23 cellular contexts compared by ENCODE assay signal in the genomic region with DNA sequence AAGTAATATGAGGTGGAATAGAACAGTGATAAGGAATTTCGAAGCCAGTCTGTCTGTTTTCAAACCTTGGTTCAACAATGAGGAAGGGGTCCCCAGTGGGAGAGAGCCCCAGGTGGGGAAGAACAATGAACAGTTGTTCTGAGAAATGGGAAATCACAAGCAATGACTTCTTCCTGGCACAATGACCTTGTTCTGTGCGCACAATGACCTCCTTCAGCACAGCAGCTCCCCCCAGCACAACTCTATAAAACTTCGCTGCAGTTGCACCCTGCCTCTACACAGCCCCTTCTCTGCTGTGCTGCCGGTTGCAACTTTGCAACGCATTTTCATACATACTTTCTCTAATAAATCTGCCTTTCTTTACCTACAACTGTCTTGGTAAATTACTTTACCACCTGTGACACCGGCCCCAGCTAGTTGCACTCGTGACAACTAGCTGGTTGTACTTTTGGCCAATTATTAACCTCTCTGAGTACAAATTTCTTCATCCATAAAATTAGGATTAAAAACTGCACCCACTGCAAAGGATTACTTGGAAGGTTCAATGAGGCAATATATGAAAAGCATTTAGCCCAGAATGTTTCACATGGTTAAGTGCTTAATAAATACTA. TPM values are rescaled to one million over a fixed set of nuclear protein-coding genes. Genes with fewer than 3 reads are reported as not detected.
DNase-seq lines count a peak whose midpoint lies in the region; ATAC-seq, FAIRE-seq and TF ChIP-seq lines count a peak whose summit lies in the region.
"Had no signal": no experiment of that assay in that cellular context is flagged by ENCODE, and none has a peak within 500 bp of the region (broad histone marks: within the 10 kb centered on the region; RNA-seq: fewer than 3 reads in every experiment).

No MANE protein-coding gene starts in this region.

- DNase-seq in SK-MEL-5 (ENCODE audit: low read depth, low spot score), result peak; percentile 98
- DNase-seq in frontal cortex (ENCODE audit: low spot score in 2 of 2), result no peak
- peak in 1 of 3 donors; percentile 30 for DNase-seq in mucosa of descending colon
- no peak for DNase-seq in smooth muscle cell (lab: John Stamatoyannopoulos, UW; ENCODE audit: unreplicated experiment)
- no peak for DNase-seq in neural progenitor cell (ENCODE audit: low spot score)
- DNase-seq in 8988T, result no peak
- DNase-seq in DMS53 treated with DMSO at 0.1 percent for 48 hours (lab: John Stamatoyannopoulos, UW; ENCODE audit: unreplicated experiment), result no peak
- no peak for DNase-seq in HuH-7 (ENCODE audit: low spot score)
- DNase-seq: activated CD4-positive, alpha-beta T cell treated with anti-CD3 and anti-CD28 coated beads, Interleukin-2, amount 10 ng/mL, durations not matched to agents 24 days and 14 days; activated naive CD8-positive, alpha-beta T cell treated with anti-CD3 and anti-CD28 coated beads, Interleukin-2, amount 10 ng/mL, durations not matched to agents 7 days and 5 days; CD4-positive, alpha-beta memory T cell; cortex of kidney; GOT3; MM.1S; NCI-H146; NCI-H526; retina; Right ventricle myocardium superior had no signal

- H2AFZ ChIP-seq in smooth muscle cell (ENCODE audit: low read depth), result no peak overlapping the region
- H2AFZ ChIP-seq in neural progenitor cell (replicated peaks), result no peak overlapping the region

- H3K27me3 ChIP-seq in smooth muscle cell (ENCODE audit: low read depth) (peaks cover 34% of the 10 kb centered on the region), neural progenitor cell (no peaks in the 10 kb centered on the region)

- no peak overlapping the region for H3K27ac Mint-ChIP-seq in neural progenitor cell
- H3K27ac Mint-ChIP-seq: activated CD4-positive, alpha-beta T cell treated with anti-CD3 and anti-CD28 coated beads, Interleukin-2, amount 10 ng/mL, durations not matched to agents 24 days and 14 days; activated naive CD8-positive, alpha-beta T cell treated with anti-CD3 and anti-CD28 coated beads, Interleukin-2, amount 10 ng/mL, durations not matched to agents 7 days and 5 days; activated T-helper 2 cell treated with anti-CD3 and anti-CD28 coated beads, Interferon-gamma antibody, Interleukin-2, Interleukin-4, amounts not matched to agents 10 μg/mL and 5 μg/mL and 100 μg/mL, durations not matched to agents 14 hours and 24 hours and 36 hours; mesothelial cell of epicardium had no signal

- no peak overlapping the region for H3K27ac ChIP-seq in smooth muscle cell (ENCODE audit: low read depth)
- no peak overlapping the region for H3K27ac ChIP-seq in neural progenitor cell

- H3K4me2 ChIP-seq in smooth muscle cell (no peak overlapping the region), neural progenitor cell (no peak overlapping the region)

- WGBS in smooth muscle cell (ENCODE audit: low lambda C conversion rate), result 84% methylated on average over 7 of the region's 7 CpGs

- peak; percentile 63 for FAIRE-seq in frontal cortex (lab: Jason Lieb, UNC)
- FAIRE-seq: GM12892, keratinocyte, TTC549 had no signal

- ATAC-seq in mucosa of descending colon, result peak; percentile 68

- no peak for TF ChIP-seq CTCF in mucosa of descending colon (IDR thresholded peaks at IDR 0.05)
- peak; percentile 1 for TF ChIP-seq CTCF in smooth muscle cell (IDR thresholded peaks at IDR 0.05; ENCODE audit: borderline replicate concordance, insufficient read depth, poor library complexity, severe bottlenecking)
- no peak for TF ChIP-seq CTCF in neural progenitor cell (IDR thresholded peaks at IDR 0.05)

- H3F3A ChIP-seq in smooth muscle cell (ENCODE audit: low read depth) (no peaks in the 10 kb centered on the region), neural progenitor cell (ENCODE audit: low read depth) (peaks cover 3% of the 10 kb centered on the region)

- H3K27me3 Mint-ChIP-seq in neural progenitor cell (ENCODE audit: insufficient read depth, low read depth), result no peaks in the 10 kb centered on the region

- in situ Hi-C loops in SK-MEL-5 (cut with HindIII; ENCODE audit: low pct_unique_long_range_greater_than_20kb, low sequenced_read_pairs), result no loop called here

- H3K4me1 Mint-ChIP-seq in neural progenitor cell, result peaks cover 13% of the 10 kb centered on the region
- H3K4me1 Mint-ChIP-seq: activated CD4-positive, alpha-beta T cell treated with anti-CD3 and anti-CD28 coated beads, Interleukin-2, amount 10 ng/mL, durations not matched to agents 24 days and 14 days; activated naive CD8-positive, alpha-beta T cell treated with anti-CD3 and anti-CD28 coated beads, Interleukin-2, amount 10 ng/mL, durations not matched to agents 7 days and 5 days; CD4-positive, alpha-beta memory T cell had no signal

- no peak overlapping the region for H3K4me3 Mint-ChIP-seq in neural progenitor cell
- H3K4me3 Mint-ChIP-seq: activated CD4-positive, alpha-beta T cell treated with anti-CD3 and anti-CD28 coated beads, Interleukin-2, amount 10 ng/mL, durations not matched to agents 24 days and 14 days; activated naive CD8-positive, alpha-beta T cell treated with anti-CD3 and anti-CD28 coated beads, Interleukin-2, amount 10 ng/mL, durations not matched to agents 7 days and 5 days; CD4-positive, alpha-beta memory T cell; mesothelial cell of epicardium had no signal

- H3K9me3 ChIP-seq in mucosa of descending colon (no peaks in the 10 kb centered on the region), smooth muscle cell (replicated peaks; ENCODE audit: low read depth) (no peaks in the 10 kb centered on the region), neural progenitor cell (ENCODE audit: low read depth) (no peaks in the 10 kb centered on the region)

- H3K79me2 ChIP-seq in smooth muscle cell (ENCODE audit: low read depth), result no peaks in the 10 kb centered on the region
- no peaks in the 10 kb centered on the region for H3K79me2 ChIP-seq in neural progenitor cell (ENCODE audit: low read depth)

- H3K9me3 Mint-ChIP-seq in neural progenitor cell, result no peaks in the 10 kb centered on the region
- H3K9me3 Mint-ChIP-seq: activated CD4-positive, alpha-beta T cell treated with anti-CD3 and anti-CD28 coated beads, Interleukin-2, amount 10 ng/mL, durations not matched to agents 24 days and 14 days; activated naive CD8-positive, alpha-beta T cell treated with anti-CD3 and anti-CD28 coated beads, Interleukin-2, amount 10 ng/mL, durations not matched to agents 7 days and 5 days; activated T-helper 2 cell treated with anti-CD3 and anti-CD28 coated beads, Interferon-gamma antibody, Interleukin-2, Interleukin-4, amounts not matched to agents 10 μg/mL and 5 μg/mL and 100 μg/mL, durations not matched to agents 14 hours and 24 hours and 36 hours; CD4-positive, alpha-beta memory T cell; mesothelial cell of epicardium had no signal

- H3K36me3 ChIP-seq in mucosa of descending colon (ENCODE audit: low read depth), result no peaks in the 10 kb centered on the region
- H3K36me3 ChIP-seq in smooth muscle cell (ENCODE audit: low read depth), result no peaks in the 10 kb centered on the region
- no peaks in the 10 kb centered on the region for H3K36me3 ChIP-seq in neural progenitor cell

- H4K20me1 ChIP-seq in smooth muscle cell (ENCODE audit: low read depth), result no peaks in the 10 kb centered on the region
- no peaks in the 10 kb centered on the region for H4K20me1 ChIP-seq in neural progenitor cell (ENCODE audit: low read depth)

- H3K4me1 ChIP-seq in mucosa of descending colon (ENCODE audit: low read depth), result peaks cover 3% of the 10 kb centered on the region
- no peaks in the 10 kb centered on the region for H3K4me1 ChIP-seq in smooth muscle cell (ENCODE audit: low read depth)
- no peaks in the 10 kb centered on the region for H3K4me1 ChIP-seq in neural progenitor cell

- H3K9ac ChIP-seq in smooth muscle cell (ENCODE audit: low read depth), result no peak overlapping the region
- H3K9ac ChIP-seq in neural progenitor cell, result no peak overlapping the region

- intact Hi-C loops in mucosa of descending colon (cut with DNase I, micrococcal nuclease), result loop anchor here (5.0 kb wide), 2 partner anchors 156 to 161 kb away; no protein-coding TSS in a partner anchor

- H3K4me3 ChIP-seq in mucosa of descending colon, result no peak overlapping the region
- H3K4me3 ChIP-seq in smooth muscle cell, result no peak overlapping the region
- no peak overlapping the region for H3K4me3 ChIP-seq in neural progenitor cell

- no peaks in the 10 kb centered on the region for H3K36me3 Mint-ChIP-seq in neural progenitor cell
- H3K36me3 Mint-ChIP-seq: activated naive CD8-positive, alpha-beta T cell treated with anti-CD3 and anti-CD28 coated beads, Interleukin-2, amount 10 ng/mL, durations not matched to agents 7 days and 5 days; CD4-positive, alpha-beta memory T cell; mesothelial cell of epicardium had no signal

RNA-seq across cellular contexts. Expression of a gene that starts 40.5 kb away (rescaled TPM):
- 156 and 173 TPM in 2 replicates for total RNA-seq in SK-MEL-5 (2014; rRNA removed; shearing (Covaris generic))
- 90.8 and 107 TPM in 2 replicates for polyA plus RNA-seq in SK-MEL-5 (2015; cell fraction: cytosol; rRNA removed)
- 129 and 136 TPM in 2 replicates for polyA plus RNA-seq in SK-MEL-5 (2015; cell fraction: nucleus; rRNA removed)
- total RNA-seq in frontal cortex (under 0.01 TPM), mucosa of descending colon (under 1 TPM in 2 of 3 donors, not detected in 1; 0.13 to 0.84 TPM), smooth muscle cell (not detected in 2 replicates), neural progenitor cell (ENCODE audit: low replicate concordance) (not detected in 2 replicates)
- not detected in 2 replicates for polyA plus RNA-seq in smooth muscle cell
- total RNA-seq: activated CD4-positive, alpha-beta T cell treated with anti-CD3 and anti-CD28 coated beads, Interleukin-2, amount 10 ng/mL, durations not matched to agents 24 days and 14 days; activated naive CD8-positive, alpha-beta T cell treated with anti-CD3 and anti-CD28 coated beads, Interleukin-2, amount 10 ng/mL, durations not matched to agents 7 days and 5 days; activated T-helper 2 cell treated with anti-CD3 and anti-CD28 coated beads, Interferon-gamma antibody, Interleukin-2, Interleukin-4, amounts not matched to agents 10 μg/mL and 5 μg/mL and 100 μg/mL, durations not matched to agents 14 hours and 24 hours and 36 hours; CD4-positive, alpha-beta memory T cell had no signal
- polyA plus RNA-seq: CD4-positive, alpha-beta memory T cell; keratinocyte had no signal

Comparison
In these comparisons a context has a peak if more than half of its experiments do, and no peak if none do; other contexts are left out.
1. RNA of a gene that starts 40.5 kb away (total RNA-seq): 156 to 173 TPM in SK-MEL-5; 0.13 to 0.84 TPM in mucosa of descending colon, under 0.01 TPM in frontal cortex (single experiment), not detected in smooth muscle cell and not detected in neural progenitor cell; every median in the first group is over 10 times any median in the second.